18 cellular contexts compared by ENCODE assay signal in genomic region chr14:95273041-95273978, GRCh38. TPM values are rescaled to one million over a fixed set of nuclear protein-coding genes. Genes with fewer than 3 reads are reported as not detected.
A peak's percentile ranks its signal among the peaks of the same experiment; 100 is the strongest.
DNase-seq lines count a peak whose midpoint lies in the region; ATAC-seq, FAIRE-seq and TF ChIP-seq lines count a peak whose summit lies in the region.
"Had no signal": no experiment of that assay in that cellular context is flagged by ENCODE, and none has a peak within 500 bp of the region (broad histone marks: within the 10 kb centered on the region; RNA-seq: fewer than 3 reads in every experiment).

No MANE protein-coding gene starts in this region.

- H2AFZ ChIP-seq in PC-3 (ENCODE audit: low read length): no peak overlapping the region

- no peaks in the 10 kb centered on the region for H3K27me3 Mint-ChIP-seq in CD8-positive, alpha-beta T cell (ENCODE audit: low read depth)

- H3K9me2 ChIP-seq in PC-3 (replicated peaks; ENCODE audit: low read length): no peaks in the 10 kb centered on the region

- POLR2A ChIA-PET in PC-3 (lab: Charles Lee; ENCODE audit: unreplicated experiment): no interaction called here
- POLR2A ChIA-PET in CD8-positive, alpha-beta T cell (lab: Charles Lee): no interaction called here

- H4K20me1 ChIP-seq in PC-3 (ENCODE audit: low read length): no peaks in the 10 kb centered on the region

- no peaks in the 10 kb centered on the region for H3K9me3 ChIP-seq in mucosa of descending colon
- H3K9me3 ChIP-seq in PC-3 (ENCODE audit: low read length): no peaks in the 10 kb centered on the region
- no peaks in the 10 kb centered on the region for H3K9me3 ChIP-seq in CD8-positive, alpha-beta T cell (ENCODE audit: low read length)
- H3K9me3 ChIP-seq: A549, gastrocnemius medialis, tibial artery had no signal

- H3K9ac ChIP-seq in PC-3 (ENCODE audit: low read length): no peak overlapping the region

- H3K9me3 Mint-ChIP-seq in CD8-positive, alpha-beta T cell: no peaks in the 10 kb centered on the region
- H3K9me3 Mint-ChIP-seq: CD4-positive, alpha-beta memory T cell; immature natural killer cell had no signal

- DNase-seq in Right ventricle myocardium superior (no peak), Right ventricle myocardium inferior (ENCODE audit: missing footprints) (no peak), bronchial epithelial cell (ENCODE audit: low read depth) (peak; percentile 72), mucosa of descending colon (peak; percentile 76 to 80 (median 77)), PC-3 (no peak), NCI-H1930 (lab: John Stamatoyannopoulos, UW) (no peak)
- no peak for DNase-seq in CD8-positive, alpha-beta T cell
- DNase-seq: CD4-positive, alpha-beta memory T cell; central memory CD4-positive, alpha-beta T cell; gastrocnemius medialis; immature natural killer cell; NCI-H1092; NCI-H2227 treated with DMSO at 0.1 percent for 48 hours; T-helper 1 cell; tibial artery had no signal

- FAIRE-seq in bronchial epithelial cell (lab: Jason Lieb, UNC): no peak
- FAIRE-seq: A549 had no signal

- H3K4me1 ChIP-seq in mucosa of descending colon (ENCODE audit: low read depth) (peaks cover 35% of the 10 kb centered on the region), PC-3 (ENCODE audit: insufficient read depth, low read length) (0 out of 2 replicates have a peak, but pooled peaks cover 3% of the 10 kb centered on the region)
- no peaks in the 10 kb centered on the region for H3K4me1 ChIP-seq in CD8-positive, alpha-beta T cell (ENCODE audit: insufficient read depth, low read length)
- H3K4me1 ChIP-seq: gastrocnemius medialis had no signal

- H3K27ac Mint-ChIP-seq in CD8-positive, alpha-beta T cell: no peak overlapping the region
- H3K27ac Mint-ChIP-seq: activated naive CD8-positive, alpha-beta T cell; immature natural killer cell had no signal

- H3K4me3 ChIP-seq in bronchial epithelial cell (ENCODE audit: low read depth, low read length) (no peak overlapping the region), mucosa of descending colon (no peak overlapping the region), PC-3 (ENCODE audit: low read length) (no peak overlapping the region)
- H3K4me3 ChIP-seq in CD8-positive, alpha-beta T cell (ENCODE audit: low read depth, low read length): no peak overlapping the region
- H3K4me3 ChIP-seq: A549, gastrocnemius medialis, tibial artery had no signal

- no peaks in the 10 kb centered on the region for H3K36me3 Mint-ChIP-seq in CD8-positive, alpha-beta T cell
- H3K36me3 Mint-ChIP-seq: activated naive CD8-positive, alpha-beta T cell; CD4-positive, alpha-beta memory T cell; immature natural killer cell had no signal

- CTCF ChIA-PET in PC-3 (lab: Charles Lee): no interaction called here
- CTCF ChIA-PET in CD8-positive, alpha-beta T cell (lab: Charles Lee): no interaction called here

- H3K36me3 ChIP-seq in bronchial epithelial cell (ENCODE audit: control insufficient read depth, insufficient read depth, low read length) (no peaks in the 10 kb centered on the region), mucosa of descending colon (ENCODE audit: low read depth) (no peaks in the 10 kb centered on the region), PC-3 (ENCODE audit: low read depth, low read length) (no peaks in the 10 kb centered on the region)
- no peaks in the 10 kb centered on the region for H3K36me3 ChIP-seq in CD8-positive, alpha-beta T cell (ENCODE audit: insufficient read depth, low read length)
- H3K36me3 ChIP-seq: gastrocnemius medialis, tibial artery had no signal

- no peak for TF ChIP-seq CTCF in bronchial epithelial cell (IDR thresholded peaks at IDR 0.05; ENCODE audit: insufficient read depth, low read length, severe bottlenecking)
- no peak for TF ChIP-seq CTCF in mucosa of descending colon (IDR thresholded peaks at IDR 0.05)
- no peak for TF ChIP-seq CTCF in PC-3 (conservative IDR thresholded peaks at IDR 0.05; ENCODE audit: low read depth, low read length)
- TF ChIP-seq CTCF in CD8-positive, alpha-beta T cell (IDR thresholded peaks at IDR 0.05): no peak

- H3K4me3 Mint-ChIP-seq in CD8-positive, alpha-beta T cell: no peak overlapping the region
- H3K4me3 Mint-ChIP-seq: activated naive CD8-positive, alpha-beta T cell; CD4-positive, alpha-beta memory T cell; immature natural killer cell had no signal

- intact Hi-C loops in Right ventricle myocardium superior (cut with DNase I): no loop called here
- intact Hi-C loops in Right ventricle myocardium inferior (cut with DNase I): no loop called here
- intact Hi-C loops in mucosa of descending colon (cut with DNase I, micrococcal nuclease): no loop called here
- intact Hi-C loops in PC-3 (cut with micrococcal nuclease): no loop called here
- intact Hi-C loops in CD8-positive, alpha-beta T cell (cut with DNase I, micrococcal nuclease): no loop called here

- H3K4me2 ChIP-seq in PC-3 (ENCODE audit: low read length): no peak overlapping the region
- H3K4me2 ChIP-seq: A549 had no signal

- H3F3A ChIP-seq in PC-3 (ENCODE audit: low read length, unreplicated experiment): no peaks in the 10 kb centered on the region

- H3K4me1 Mint-ChIP-seq in CD8-positive, alpha-beta T cell (ENCODE audit: low read depth): no peaks in the 10 kb centered on the region
- H3K4me1 Mint-ChIP-seq: CD4-positive, alpha-beta memory T cell; immature natural killer cell had no signal

- no TSS peak for BruUV-seq in PC-3 (replicated peaks; lab: Mats Ljungman, UMichigan)

- H3K27me3 ChIP-seq in bronchial epithelial cell (ENCODE audit: control insufficient read depth, insufficient read depth, low read length) (no peaks in the 10 kb centered on the region), PC-3 (ENCODE audit: low read length) (no peaks in the 10 kb centered on the region)
- H3K27me3 ChIP-seq in CD8-positive, alpha-beta T cell (ENCODE audit: insufficient read depth, low read length): no peaks in the 10 kb centered on the region
- H3K27me3 ChIP-seq: gastrocnemius medialis, tibial artery had no signal

- no peak overlapping the region for H3K27ac ChIP-seq in PC-3 (ENCODE audit: low read length)
- H3K27ac ChIP-seq in CD8-positive, alpha-beta T cell (ENCODE audit: low read depth, low read length): no peak overlapping the region
- H3K27ac ChIP-seq: tibial artery had no signal

- no peaks in the 10 kb centered on the region for H3K79me2 ChIP-seq in PC-3 (ENCODE audit: low read length)

- ATAC-seq in Right ventricle myocardium superior (ENCODE audit: poor library complexity) (peak; percentile 34), Right ventricle myocardium inferior (no peak), mucosa of descending colon (peak; percentile 86), PC-3 (no peak), GM21528 (IDR thresholded peaks at IDR 0.05; ENCODE audit: low FRiP score, unreplicated experiment) (no peak)
- ATAC-seq in CD8-positive, alpha-beta T cell: no peak
- ATAC-seq: gastrocnemius medialis had no signal

RNA-seq across cellular contexts. Expression of gene CLMN, which starts 46.4 kb away (rescaled TPM):
- total RNA-seq in Right ventricle myocardium superior: 9.0 TPM
- 7.6 TPM for total RNA-seq in Right ventricle myocardium inferior
- total RNA-seq in bronchial epithelial cell: 2.2 and 3.9 TPM in 2 replicates
- total RNA-seq in mucosa of descending colon: 100 to 1,000 TPM in 2 of 3 donors, 10 to 100 TPM in 1; 73.7 to 200 (median 132) TPM
- total RNA-seq in PC-3 (2014; rRNA removed): 3.5 and 3.7 TPM in 2 replicates
- total RNA-seq in CD8-positive, alpha-beta T cell: under 1 TPM; 0.50 to 0.95 TPM

Comparison
In these comparisons a context has a peak if more than half of its experiments do, and no peak if none do; other contexts are left out.
1. ATAC-seq: peak in Right ventricle myocardium superior (single experiment) and mucosa of descending colon (single experiment); none in Right ventricle myocardium inferior (single experiment), PC-3 (single experiment), GM21528 (single experiment) and CD8-positive, alpha-beta T cell (single experiment).
2. DNase-seq: peak in bronchial epithelial cell (single experiment) and mucosa of descending colon (3 of 3); none in Right ventricle myocardium superior (single experiment), Right ventricle myocardium inferior (single experiment), PC-3 (single experiment), NCI-H1930 (0 of 2) and CD8-positive, alpha-beta T cell (0 of 7).